In genomic region chr11:60970369-60970774, GRCh38 we compare ENCODE assay signal across 8 cellular contexts. TPM values are rescaled to one million over a fixed set of nuclear protein-coding genes. Genes with fewer than 3 reads are reported as not detected.
A peak's percentile ranks its signal among the peaks of the same experiment; 100 is the strongest.
DNase-seq lines count a peak whose midpoint lies in the region; ATAC-seq and TF ChIP-seq lines count a peak whose summit lies in the region.

No MANE protein-coding gene starts in this region.

- H3K4me1 Mint-ChIP-seq in activated CD4-positive, alpha-beta memory T cell treated with anti-CD3 and anti-CD28 coated beads for 36 hours (ENCODE audit: low read depth): peaks cover 15% of the 10 kb centered on the region
- H3K4me1 Mint-ChIP-seq in naive thymus-derived CD8-positive, alpha-beta T cell: peaks cover 24 to 40% (median 32%) of the 10 kb centered on the region in 4 donors

- peaks cover 6% of the 10 kb centered on the region for H3K9me3 Mint-ChIP-seq in activated CD4-positive, alpha-beta memory T cell treated with anti-CD3 and anti-CD28 coated beads for 36 hours
- H3K9me3 Mint-ChIP-seq in naive thymus-derived CD8-positive, alpha-beta T cell: no peaks in the 10 kb centered on the region

- H3K4me1 ChIP-seq in effector memory CD4-positive, alpha-beta T cell (ENCODE audit: control insufficient read depth, insufficient read depth, low read length, poor library complexity, severe bottlenecking): peaks cover 9% of the 10 kb centered on the region
- peaks cover 5% of the 10 kb centered on the region for H3K4me1 ChIP-seq in suprapubic skin

- H3K27me3 ChIP-seq in effector memory CD4-positive, alpha-beta T cell (replicated peaks; ENCODE audit: control insufficient read depth, insufficient read depth, low read length, poor library complexity, severe bottlenecking): no peaks in the 10 kb centered on the region
- no peaks in the 10 kb centered on the region for H3K27me3 ChIP-seq in suprapubic skin

- DNase-seq in SIG-M5 treated with dmso at 0.1 percent for 504 hours (lab: John Stamatoyannopoulos, UW; ENCODE audit: unreplicated experiment): peak; percentile 38
- DNase-seq in SIG-M5 (lab: John Stamatoyannopoulos, UW): no peak
- DNase-seq in NCI-H146 treated with DMSO at 0.1 percent for 48 hours (lab: John Stamatoyannopoulos, UW; ENCODE audit: unreplicated experiment): peak; percentile 30
- peak; percentile 89 for DNase-seq in activated CD4-positive, alpha-beta memory T cell treated with anti-CD3 and anti-CD28 coated beads for 36 hours
- peak; percentile 66 to 74 (median 68) for DNase-seq in effector memory CD4-positive, alpha-beta T cell
- DNase-seq in naive thymus-derived CD8-positive, alpha-beta T cell: peak; percentile 73 to 90 (median 82)
- DNase-seq in suprapubic skin (ENCODE audit: low spot score in 2 of 2): peak in 1 of 2 donors; percentile 65
- no peak for DNase-seq in NCI-H1694 (lab: John Stamatoyannopoulos, UW)

- no peaks in the 10 kb centered on the region for H3K27me3 Mint-ChIP-seq in activated CD4-positive, alpha-beta memory T cell treated with anti-CD3 and anti-CD28 coated beads for 36 hours
- H3K27me3 Mint-ChIP-seq in naive thymus-derived CD8-positive, alpha-beta T cell: no peaks in the 10 kb centered on the region

- H3K9me3 ChIP-seq in effector memory CD4-positive, alpha-beta T cell (ENCODE audit: control insufficient read depth, low read length): no peaks in the 10 kb centered on the region
- no peaks in the 10 kb centered on the region for H3K9me3 ChIP-seq in suprapubic skin

- intact Hi-C loops in activated CD4-positive, alpha-beta memory T cell treated with anti-CD3 and anti-CD28 coated beads for 36 hours (cut with micrococcal nuclease): loop anchor here (1.0 to 2.0 kb wide), 6 partner anchors 34 to 217 kb away; no protein-coding TSS in a partner anchor

- peaks cover 35% of the 10 kb centered on the region for H3K36me3 Mint-ChIP-seq in activated CD4-positive, alpha-beta memory T cell treated with anti-CD3 and anti-CD28 coated beads for 36 hours
- H3K36me3 Mint-ChIP-seq in naive thymus-derived CD8-positive, alpha-beta T cell: peaks cover 0 to 9% (median 5%) of the 10 kb centered on the region in 3 donors

- peak; percentile 52 to 57 for ATAC-seq in naive thymus-derived CD8-positive, alpha-beta T cell

- peak overlapping the region; percentile 99 for H3K27ac Mint-ChIP-seq in activated CD4-positive, alpha-beta memory T cell treated with anti-CD3 and anti-CD28 coated beads for 36 hours
- peak overlapping the region; percentile 82 to 99 (median 96) for H3K27ac Mint-ChIP-seq in naive thymus-derived CD8-positive, alpha-beta T cell

- POLR2A ChIA-PET in activated CD4-positive, alpha-beta memory T cell treated with anti-CD3 and anti-CD28 coated beads for 36 hours (lab: Charles Lee): interaction anchor here (0.8 to 1.0 kb wide), 2 partner anchors 36 to 159 kb away, joined by 3 to 4 read pairs; no protein-coding TSS in a partner anchor
- POLR2A ChIA-PET in naive thymus-derived CD8-positive, alpha-beta T cell (lab: Charles Lee): interaction anchor here (0.9 to 2.3 kb wide), 11 partner anchors 12 to 217 kb away, joined by 3 to 11 read pairs (median 4); no protein-coding TSS in a partner anchor

- peak overlapping the region; percentile 93 for H3K27ac ChIP-seq in effector memory CD4-positive, alpha-beta T cell (ENCODE audit: insufficient read depth, low read length, poor library complexity, severe bottlenecking)
- no peak overlapping the region for H3K27ac ChIP-seq in suprapubic skin

- peak overlapping the region; percentile 96 for H3K4me3 ChIP-seq in effector memory CD4-positive, alpha-beta T cell (ENCODE audit: insufficient read depth, low read depth, low read length, poor library complexity, severe bottlenecking)
- H3K4me3 ChIP-seq in suprapubic skin: no peak overlapping the region

- H3K4me3 Mint-ChIP-seq in activated CD4-positive, alpha-beta memory T cell treated with anti-CD3 and anti-CD28 coated beads for 36 hours: peak overlapping the region; percentile 95
- peak overlapping the region; percentile 91 to 100 (median 95) for H3K4me3 Mint-ChIP-seq in naive thymus-derived CD8-positive, alpha-beta T cell

- peak; percentile 43 to 86 for TF ChIP-seq CTCF in suprapubic skin (IDR thresholded peaks at IDR 0.05)

- CTCF ChIA-PET in activated CD4-positive, alpha-beta memory T cell treated with anti-CD3 and anti-CD28 coated beads for 36 hours (lab: Charles Lee): interaction anchor here (0.6 to 3.8 kb wide), 34 partner anchors 11 to 224 kb away, joined by 3 to 49 read pairs (median 4); no protein-coding TSS in a partner anchor

- no peak for TF ChIP-seq POLR2A in suprapubic skin (IDR thresholded peaks at IDR 0.05)

- WGBS in suprapubic skin: 41% methylated on average over 8 of the region's 9 CpGs

- TF ChIP-seq EP300 in suprapubic skin (IDR thresholded peaks at IDR 0.05): no peak

- no peaks in the 10 kb centered on the region for H3K36me3 ChIP-seq in effector memory CD4-positive, alpha-beta T cell (ENCODE audit: control insufficient read depth, insufficient read depth, low read length)
- no peaks in the 10 kb centered on the region for H3K36me3 ChIP-seq in suprapubic skin

RNA-seq across cellular contexts. Expression of gene CD6, which starts 1.1 kb away (rescaled TPM):
- 100 to 1,000 TPM; 271 to 279 TPM for total RNA-seq in activated CD4-positive, alpha-beta memory T cell treated with anti-CD3 and anti-CD28 coated beads for 36 hours
- total RNA-seq in naive thymus-derived CD8-positive, alpha-beta T cell: 100 to 1,000 TPM; 384 to 405 TPM
- polyA plus RNA-seq in naive thymus-derived CD8-positive, alpha-beta T cell: 100 to 1,000 TPM; 150 to 199 (median 153) TPM
- total RNA-seq in suprapubic skin: 1 to 10 TPM in 2 of 4 donors, under 1 TPM in 2; 0.15 to 1.7 (median 1.2) TPM

RNA-seq across cellular contexts. Expression of gene SLC15A3, which starts 18.4 kb away (rescaled TPM):
- total RNA-seq in activated CD4-positive, alpha-beta memory T cell treated with anti-CD3 and anti-CD28 coated beads for 36 hours: 1 to 10 TPM; 1.3 to 1.8 TPM
- total RNA-seq in naive thymus-derived CD8-positive, alpha-beta T cell: 10 to 100 TPM; 13.6 to 14.9 TPM
- polyA plus RNA-seq in naive thymus-derived CD8-positive, alpha-beta T cell: 1 to 10 TPM in 2 of 3 donors, under 1 TPM in 1; 0.90 to 3.4 (median 1.0) TPM
- total RNA-seq in suprapubic skin: 10 to 100 TPM in 2 of 4 donors, 1 to 10 TPM in 2; 1.7 to 10.5 (median 9.8) TPM

RNA-seq across cellular contexts. Expression of gene TMEM132A, which starts 46.1 kb away (rescaled TPM):
- total RNA-seq in activated CD4-positive, alpha-beta memory T cell treated with anti-CD3 and anti-CD28 coated beads for 36 hours: 1 to 10 TPM; 3.3 to 5.7 TPM
- total RNA-seq in naive thymus-derived CD8-positive, alpha-beta T cell: under 1 TPM in 1 of 2 experiments, not detected in 1; 0.88 TPM
- not detected for polyA plus RNA-seq in naive thymus-derived CD8-positive, alpha-beta T cell
- 1 to 10 TPM; 7.5 to 9.6 (median 8.0) TPM for total RNA-seq in suprapubic skin

RNA-seq across cellular contexts. Expression of gene TMEM109, which starts 56.4 kb away (rescaled TPM):
- total RNA-seq in activated CD4-positive, alpha-beta memory T cell treated with anti-CD3 and anti-CD28 coated beads for 36 hours: 100 to 1,000 TPM; 101 to 106 TPM
- total RNA-seq in naive thymus-derived CD8-positive, alpha-beta T cell: 10 to 100 TPM; 52.4 to 60.5 TPM
- 100 to 1,000 TPM; 216 to 295 (median 272) TPM for polyA plus RNA-seq in naive thymus-derived CD8-positive, alpha-beta T cell
- 100 to 1,000 TPM in 3 of 4 donors, 10 to 100 TPM in 1; 67.4 to 128 (median 110) TPM for total RNA-seq in suprapubic skin

Comparison
In these comparisons a context has a peak if more than half of its experiments do, and no peak if none do; other contexts are left out.
1. DNase-seq: peak in SIG-M5 treated with dmso at 0.1 percent for 504 hours (single experiment), NCI-H146 treated with DMSO at 0.1 percent for 48 hours (single experiment), activated CD4-positive, alpha-beta memory T cell treated with anti-CD3 and anti-CD28 coated beads for 36 hours (single experiment), effector memory CD4-positive, alpha-beta T cell (3 of 3) and naive thymus-derived CD8-positive, alpha-beta T cell (10 of 10); none in SIG-M5 (single experiment) and NCI-H1694 (single experiment).
2. RNA of gene CD6, which starts 1.1 kb away (total RNA-seq): 384 to 405 TPM in naive thymus-derived CD8-positive, alpha-beta T cell and 271 to 279 TPM in activated CD4-positive, alpha-beta memory T cell treated with anti-CD3 and anti-CD28 coated beads for 36 hours; 0.15 to 1.7 TPM in suprapubic skin; every median in the first group is over 100 times any median in the second.